In the genomic region with DNA sequence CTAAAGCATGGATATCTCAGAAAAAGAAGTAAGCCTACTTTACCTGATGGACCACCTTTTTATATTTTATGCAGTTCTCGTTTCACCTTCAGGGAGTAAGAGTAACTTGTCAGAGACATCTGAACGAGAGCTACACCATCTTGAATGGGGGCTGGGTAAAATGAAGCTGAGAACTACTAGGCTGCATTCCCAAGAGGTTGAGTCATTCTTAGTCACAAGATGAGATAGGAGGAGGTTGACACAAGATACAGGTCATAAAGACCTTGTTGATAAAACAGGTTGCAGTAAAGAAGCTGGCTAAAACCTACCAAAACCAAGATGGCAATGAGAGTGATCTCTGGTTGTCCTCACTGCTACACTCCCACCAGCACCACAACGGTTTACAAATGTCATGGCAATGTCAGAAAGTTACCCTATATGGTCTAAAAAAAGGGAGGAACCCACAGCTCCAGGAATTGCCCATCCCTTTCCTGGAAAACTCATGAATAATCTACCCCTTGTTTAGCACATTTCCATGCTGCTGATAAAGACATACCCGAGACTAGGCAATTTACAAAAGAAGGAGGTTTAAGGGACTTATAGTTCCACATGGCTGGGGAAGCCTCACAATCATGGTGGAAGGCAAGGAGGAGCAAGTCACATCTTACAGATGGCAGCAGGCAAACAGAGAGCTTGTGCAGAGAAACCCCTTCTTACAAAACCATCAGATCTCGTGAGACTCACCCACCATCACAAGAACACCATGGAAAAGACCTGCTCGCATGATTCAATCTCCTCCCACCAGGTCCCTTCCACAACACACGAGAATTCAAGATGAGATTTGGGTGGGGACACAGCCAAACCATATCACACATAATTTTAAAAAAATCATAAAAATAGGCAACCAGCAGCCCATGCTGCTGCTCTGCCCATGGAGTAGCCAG, we compare ENCODE assay signal across 1 cellular context.
TF ChIP-seq lines count a peak whose summit lies in the region.

No MANE protein-coding gene starts in this region.

TF ChIP-seq in K562, 482 proteins besides CTCF, POLR2A, EP300 and RAD21 (continued from another document and continues in another):
- TF ChIP-seq WHSC1 (IDR thresholded peaks at IDR 0.05; ENCODE audit: low read length): no peak
- TF ChIP-seq SNRNP70 (optimal IDR thresholded peaks at IDR 0.05; ENCODE audit: low read depth, low read length): no peak
- no peak for TF ChIP-seq SRSF1 (IDR thresholded peaks at IDR 0.05; ENCODE audit: low read depth, low read length)
- TF ChIP-seq, protein P1, sequence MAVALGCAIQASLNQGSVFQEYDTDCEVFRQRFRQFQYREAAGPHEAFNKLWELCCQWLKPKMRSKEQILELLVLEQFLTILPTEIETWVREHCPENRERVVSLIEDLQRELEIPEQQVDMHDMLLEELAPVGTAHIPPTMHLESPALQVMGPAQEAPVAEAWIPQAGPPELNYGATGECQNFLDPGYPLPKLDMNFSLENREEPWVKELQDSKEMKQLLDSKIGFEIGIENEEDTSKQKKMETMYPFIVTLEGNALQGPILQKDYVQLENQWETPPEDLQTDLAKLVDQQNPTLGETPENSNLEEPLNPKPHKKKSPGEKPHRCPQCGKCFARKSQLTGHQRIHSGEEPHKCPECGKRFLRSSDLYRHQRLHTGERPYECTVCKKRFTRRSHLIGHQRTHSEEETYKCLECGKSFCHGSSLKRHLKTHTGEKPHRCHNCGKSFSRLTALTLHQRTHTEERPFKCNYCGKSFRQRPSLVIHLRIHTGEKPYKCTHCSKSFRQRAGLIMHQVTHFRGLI (CRISPR knock-in tag; IDR thresholded peaks at IDR 0.05): peak; percentile 90
- peak; percentile 99 for TF ChIP-seq ZNF175 (CRISPR knock-in tag; IDR thresholded peaks at IDR 0.05; ENCODE audit: low read depth)
- TF ChIP-seq, protein P2, sequence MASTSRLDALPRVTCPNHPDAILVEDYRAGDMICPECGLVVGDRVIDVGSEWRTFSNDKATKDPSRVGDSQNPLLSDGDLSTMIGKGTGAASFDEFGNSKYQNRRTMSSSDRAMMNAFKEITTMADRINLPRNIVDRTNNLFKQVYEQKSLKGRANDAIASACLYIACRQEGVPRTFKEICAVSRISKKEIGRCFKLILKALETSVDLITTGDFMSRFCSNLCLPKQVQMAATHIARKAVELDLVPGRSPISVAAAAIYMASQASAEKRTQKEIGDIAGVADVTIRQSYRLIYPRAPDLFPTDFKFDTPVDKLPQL (IDR thresholded peaks at IDR 0.05; ENCODE audit: extremely low read depth, insufficient read length): no peak
- no peak for TF ChIP-seq TSC22D4 (tag; IDR thresholded peaks at IDR 0.05)
- TF ChIP-seq CBFA2T2 (conservative IDR thresholded peaks at IDR 0.05): no peak
- TF ChIP-seq, protein P3, sequence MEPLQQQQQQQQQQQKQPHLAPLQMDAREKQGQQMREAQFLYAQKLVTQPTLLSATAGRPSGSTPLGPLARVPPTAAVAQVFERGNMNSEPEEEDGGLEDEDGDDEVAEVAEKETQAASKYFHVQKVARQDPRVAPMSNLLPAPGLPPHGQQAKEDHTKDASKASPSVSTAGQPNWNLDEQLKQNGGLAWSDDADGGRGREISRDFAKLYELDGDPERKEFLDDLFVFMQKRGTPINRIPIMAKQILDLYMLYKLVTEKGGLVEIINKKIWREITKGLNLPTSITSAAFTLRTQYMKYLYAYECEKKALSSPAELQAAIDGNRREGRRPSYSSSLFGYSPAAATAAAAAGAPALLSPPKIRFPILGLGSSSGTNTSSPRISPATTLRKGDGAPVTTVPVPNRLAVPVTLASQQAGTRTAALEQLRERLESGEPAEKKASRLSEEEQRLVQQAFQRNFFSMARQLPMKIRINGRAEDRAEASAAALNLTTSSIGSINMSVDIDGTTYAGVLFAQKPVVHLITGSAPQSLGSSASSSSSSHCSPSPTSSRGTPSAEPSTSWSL (CRISPR knock-in tag; IDR thresholded peaks at IDR 0.05; ENCODE audit: borderline replicate concordance): 0 out of 2 replicates have a peak, but pooled peaks have one; percentile 65
- TF ChIP-seq, protein P4, sequence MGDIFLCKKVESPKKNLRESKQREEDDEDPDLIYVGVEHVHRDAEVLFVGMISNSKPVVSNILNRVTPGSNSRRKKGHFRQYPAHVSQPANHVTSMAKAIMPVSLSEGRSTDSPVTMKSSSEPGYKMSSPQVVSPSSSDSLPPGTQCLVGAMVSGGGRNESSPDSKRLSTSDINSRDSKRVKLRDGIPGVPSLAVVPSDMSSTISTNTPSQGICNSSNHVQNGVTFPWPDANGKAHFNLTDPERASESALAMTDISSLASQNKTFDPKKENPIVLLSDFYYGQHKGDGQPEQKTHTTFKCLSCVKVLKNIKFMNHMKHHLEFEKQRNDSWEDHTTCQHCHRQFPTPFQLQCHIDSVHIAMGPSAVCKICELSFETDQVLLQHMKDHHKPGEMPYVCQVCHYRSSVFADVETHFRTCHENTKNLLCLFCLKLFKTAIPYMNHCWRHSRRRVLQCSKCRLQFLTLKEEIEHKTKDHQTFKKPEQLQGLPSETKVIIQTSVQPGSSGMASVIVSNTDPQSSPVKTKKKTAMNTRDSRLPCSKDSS (IDR thresholded peaks at IDR 0.05; ENCODE audit: low read depth, partially characterized antibody): no peak
- TF ChIP-seq PML (IDR thresholded peaks at IDR 0.05; ENCODE audit: low read length): no peak
- TF ChIP-seq, protein P5, sequence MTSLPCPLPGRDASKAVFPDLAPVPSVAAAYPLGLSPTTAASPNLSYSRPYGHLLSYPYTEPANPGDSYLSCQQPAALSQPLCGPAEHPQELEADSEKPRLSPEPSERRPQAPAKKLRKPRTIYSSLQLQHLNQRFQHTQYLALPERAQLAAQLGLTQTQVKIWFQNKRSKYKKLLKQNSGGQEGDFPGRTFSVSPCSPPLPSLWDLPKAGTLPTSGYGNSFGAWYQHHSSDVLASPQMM (CRISPR knock-in tag; IDR thresholded peaks at IDR 0.05): no peak
- peak; percentile 91 for TF ChIP-seq PTRF (tag; IDR thresholded peaks at IDR 0.05)
- no peak for TF ChIP-seq ZZZ3 (IDR thresholded peaks at IDR 0.05)
- peak; percentile 92 for TF ChIP-seq ZNF212 (CRISPR knock-in tag; IDR thresholded peaks at IDR 0.05)
- TF ChIP-seq, protein P6, sequence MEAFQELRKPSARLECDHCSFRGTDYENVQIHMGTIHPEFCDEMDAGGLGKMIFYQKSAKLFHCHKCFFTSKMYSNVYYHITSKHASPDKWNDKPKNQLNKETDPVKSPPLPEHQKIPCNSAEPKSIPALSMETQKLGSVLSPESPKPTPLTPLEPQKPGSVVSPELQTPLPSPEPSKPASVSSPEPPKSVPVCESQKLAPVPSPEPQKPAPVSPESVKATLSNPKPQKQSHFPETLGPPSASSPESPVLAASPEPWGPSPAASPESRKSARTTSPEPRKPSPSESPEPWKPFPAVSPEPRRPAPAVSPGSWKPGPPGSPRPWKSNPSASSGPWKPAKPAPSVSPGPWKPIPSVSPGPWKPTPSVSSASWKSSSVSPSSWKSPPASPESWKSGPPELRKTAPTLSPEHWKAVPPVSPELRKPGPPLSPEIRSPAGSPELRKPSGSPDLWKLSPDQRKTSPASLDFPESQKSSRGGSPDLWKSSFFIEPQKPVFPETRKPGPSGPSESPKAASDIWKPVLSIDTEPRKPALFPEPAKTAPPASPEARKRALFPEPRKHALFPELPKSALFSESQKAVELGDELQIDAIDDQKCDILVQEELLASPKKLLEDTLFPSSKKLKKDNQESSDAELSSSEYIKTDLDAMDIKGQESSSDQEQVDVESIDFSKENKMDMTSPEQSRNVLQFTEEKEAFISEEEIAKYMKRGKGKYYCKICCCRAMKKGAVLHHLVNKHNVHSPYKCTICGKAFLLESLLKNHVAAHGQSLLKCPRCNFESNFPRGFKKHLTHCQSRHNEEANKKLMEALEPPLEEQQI (IDR thresholded peaks at IDR 0.05): no peak; the same call in 1 of the 2 replicates
- TF ChIP-seq SMAD1 (IDR thresholded peaks at IDR 0.05; ENCODE audit: low read depth, low read length, partially characterized antibody): no peak
- TF ChIP-seq MAZ (CRISPR knock-in tag; conservative IDR thresholded peaks at IDR 0.05 in 1 of 2, IDR thresholded peaks at IDR 0.05 in 1 of 2): peak in 1 of 2 experiments; percentile 74; a peak in 2 of 4 replicates
- peak; percentile 92 for TF ChIP-seq HSF4 (CRISPR knock-in tag; IDR thresholded peaks at IDR 0.05; ENCODE audit: borderline replicate concordance)
- TF ChIP-seq FOXP1 (CRISPR knock-in tag; IDR thresholded peaks at IDR 0.05): no peak
- no peak for TF ChIP-seq YBX1 (IDR thresholded peaks at IDR 0.05)
- TF ChIP-seq, protein P7, sequence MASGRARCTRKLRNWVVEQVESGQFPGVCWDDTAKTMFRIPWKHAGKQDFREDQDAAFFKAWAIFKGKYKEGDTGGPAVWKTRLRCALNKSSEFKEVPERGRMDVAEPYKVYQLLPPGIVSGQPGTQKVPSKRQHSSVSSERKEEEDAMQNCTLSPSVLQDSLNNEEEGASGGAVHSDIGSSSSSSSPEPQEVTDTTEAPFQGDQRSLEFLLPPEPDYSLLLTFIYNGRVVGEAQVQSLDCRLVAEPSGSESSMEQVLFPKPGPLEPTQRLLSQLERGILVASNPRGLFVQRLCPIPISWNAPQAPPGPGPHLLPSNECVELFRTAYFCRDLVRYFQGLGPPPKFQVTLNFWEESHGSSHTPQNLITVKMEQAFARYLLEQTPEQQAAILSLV (tag; IDR thresholded peaks at IDR 0.05): peak; percentile 97
- no peak for TF ChIP-seq ZNF263 (CRISPR knock-in tag; IDR thresholded peaks at IDR 0.05; ENCODE audit: borderline replicate concordance)
- TF ChIP-seq, protein P8, sequence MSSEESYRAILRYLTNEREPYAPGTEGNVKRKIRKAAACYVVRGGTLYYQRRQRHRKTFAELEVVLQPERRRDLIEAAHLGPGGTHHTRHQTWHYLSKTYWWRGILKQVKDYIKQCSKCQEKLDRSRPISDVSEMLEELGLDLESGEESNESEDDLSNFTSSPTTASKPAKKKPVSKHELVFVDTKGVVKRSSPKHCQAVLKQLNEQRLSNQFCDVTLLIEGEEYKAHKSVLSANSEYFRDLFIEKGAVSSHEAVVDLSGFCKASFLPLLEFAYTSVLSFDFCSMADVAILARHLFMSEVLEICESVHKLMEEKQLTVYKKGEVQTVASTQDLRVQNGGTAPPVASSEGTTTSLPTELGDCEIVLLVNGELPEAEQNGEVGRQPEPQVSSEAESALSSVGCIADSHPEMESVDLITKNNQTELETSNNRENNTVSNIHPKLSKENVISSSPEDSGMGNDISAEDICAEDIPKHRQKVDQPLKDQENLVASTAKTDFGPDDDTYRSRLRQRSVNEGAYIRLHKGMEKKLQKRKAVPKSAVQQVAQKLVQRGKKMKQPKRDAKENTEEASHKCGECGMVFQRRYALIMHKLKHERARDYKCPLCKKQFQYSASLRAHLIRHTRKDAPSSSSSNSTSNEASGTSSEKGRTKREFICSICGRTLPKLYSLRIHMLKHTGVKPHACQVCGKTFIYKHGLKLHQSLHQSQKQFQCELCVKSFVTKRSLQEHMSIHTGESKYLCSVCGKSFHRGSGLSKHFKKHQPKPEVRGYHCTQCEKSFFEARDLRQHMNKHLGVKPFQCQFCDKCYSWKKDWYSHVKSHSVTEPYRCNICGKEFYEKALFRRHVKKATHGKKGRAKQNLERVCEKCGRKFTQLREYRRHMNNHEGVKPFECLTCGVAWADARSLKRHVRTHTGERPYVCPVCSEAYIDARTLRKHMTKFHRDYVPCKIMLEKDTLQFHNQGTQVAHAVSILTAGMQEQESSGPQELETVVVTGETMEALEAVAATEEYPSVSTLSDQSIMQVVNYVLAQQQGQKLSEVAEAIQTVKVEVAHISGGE (CRISPR knock-in tag; IDR thresholded peaks at IDR 0.05): peak in 1 of 3 experiments; percentile 85; a peak in 2 of 6 replicates
- TF ChIP-seq CEBPB (tag; IDR thresholded peaks at IDR 0.05): 0 out of 2 replicates have a peak, but pooled peaks have one; percentile 13
- TF ChIP-seq ZNF583 (CRISPR knock-in tag; IDR thresholded peaks at IDR 0.05): peak; percentile 97
- TF ChIP-seq, protein P9, sequence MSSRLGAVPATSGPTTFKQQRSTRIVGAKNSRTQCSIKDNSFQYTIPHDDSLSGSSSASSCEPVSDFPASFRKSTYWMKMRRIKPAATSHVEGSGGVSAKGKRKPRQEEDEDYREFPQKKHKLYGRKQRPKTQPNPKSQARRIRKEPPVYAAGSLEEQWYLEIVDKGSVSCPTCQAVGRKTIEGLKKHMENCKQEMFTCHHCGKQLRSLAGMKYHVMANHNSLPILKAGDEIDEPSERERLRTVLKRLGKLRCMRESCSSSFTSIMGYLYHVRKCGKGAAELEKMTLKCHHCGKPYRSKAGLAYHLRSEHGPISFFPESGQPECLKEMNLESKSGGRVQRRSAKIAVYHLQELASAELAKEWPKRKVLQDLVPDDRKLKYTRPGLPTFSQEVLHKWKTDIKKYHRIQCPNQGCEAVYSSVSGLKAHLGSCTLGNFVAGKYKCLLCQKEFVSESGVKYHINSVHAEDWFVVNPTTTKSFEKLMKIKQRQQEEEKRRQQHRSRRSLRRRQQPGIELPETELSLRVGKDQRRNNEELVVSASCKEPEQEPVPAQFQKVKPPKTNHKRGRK (tag; IDR thresholded peaks at IDR 0.05): no peak
- peak; percentile 96 for TF ChIP-seq FOSL1 (tag; conservative IDR thresholded peaks at IDR 0.05)
- no peak for TF ChIP-seq KHSRP (IDR thresholded peaks at IDR 0.05)
- TF ChIP-seq HEY1 (CRISPR knock-in tag; IDR thresholded peaks at IDR 0.05; ENCODE audit: borderline replicate concordance): no peak
- TF ChIP-seq NELFE (IDR thresholded peaks at IDR 0.05; ENCODE audit: insufficient read depth, insufficient read length): no peak
- TF ChIP-seq FOXJ2 (tag; IDR thresholded peaks at IDR 0.05): no peak
- TF ChIP-seq ZNF121 (CRISPR knock-in tag; conservative IDR thresholded peaks at IDR 0.05): no peak
- no peak for TF ChIP-seq CBX3 (IDR thresholded peaks at IDR 0.05; ENCODE audit: borderline replicate concordance in 1 of 2, low read length in 2 of 2)
- TF ChIP-seq, protein P10, sequence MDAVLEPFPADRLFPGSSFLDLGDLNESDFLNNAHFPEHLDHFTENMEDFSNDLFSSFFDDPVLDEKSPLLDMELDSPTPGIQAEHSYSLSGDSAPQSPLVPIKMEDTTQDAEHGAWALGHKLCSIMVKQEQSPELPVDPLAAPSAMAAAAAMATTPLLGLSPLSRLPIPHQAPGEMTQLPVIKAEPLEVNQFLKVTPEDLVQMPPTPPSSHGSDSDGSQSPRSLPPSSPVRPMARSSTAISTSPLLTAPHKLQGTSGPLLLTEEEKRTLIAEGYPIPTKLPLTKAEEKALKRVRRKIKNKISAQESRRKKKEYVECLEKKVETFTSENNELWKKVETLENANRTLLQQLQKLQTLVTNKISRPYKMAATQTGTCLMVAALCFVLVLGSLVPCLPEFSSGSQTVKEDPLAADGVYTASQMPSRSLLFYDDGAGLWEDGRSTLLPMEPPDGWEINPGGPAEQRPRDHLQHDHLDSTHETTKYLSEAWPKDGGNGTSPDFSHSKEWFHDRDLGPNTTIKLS (IDR thresholded peaks at IDR 0.05; ENCODE audit: borderline replicate concordance, low read depth): no peak
- peak; percentile 92 for TF ChIP-seq MECOM (CRISPR knock-in tag; IDR thresholded peaks at IDR 0.05)
- TF ChIP-seq ZNF436 (CRISPR knock-in tag; IDR thresholded peaks at IDR 0.05): no peak
- no peak for TF ChIP-seq RBM34 (IDR thresholded peaks at IDR 0.05; ENCODE audit: borderline replicate concordance, insufficient read depth, low read length)
- no peak for TF ChIP-seq ZKSCAN3 (CRISPR knock-in tag; IDR thresholded peaks at IDR 0.05)
- TF ChIP-seq CBX2 (IDR thresholded peaks at IDR 0.05; ENCODE audit: insufficient read depth, low read length, poor library complexity, severe bottlenecking): no peak
- TF ChIP-seq FOXA3 (CRISPR knock-in tag; conservative IDR thresholded peaks at IDR 0.05 in 1 of 2, IDR thresholded peaks at IDR 0.05 in 1 of 2): peak in 1 of 2 experiments; percentile 52; a peak in 2 of 4 replicates
- TF ChIP-seq LEF1 (IDR thresholded peaks at IDR 0.05): no peak; the same call in 1 of the 2 replicates
- TF ChIP-seq EHMT2 (IDR thresholded peaks at IDR 0.05): no peak; the same call in 1 of the 2 replicates
- no peak for TF ChIP-seq RBM14 (IDR thresholded peaks at IDR 0.05; ENCODE audit: borderline replicate concordance, insufficient read depth, low read depth, low read length)
- no peak for TF ChIP-seq GATAD2A (IDR thresholded peaks at IDR 0.05)
- no peak for TF ChIP-seq ZNF12 (CRISPR knock-in tag; IDR thresholded peaks at IDR 0.05)
- peak; percentile 89; the same call in 1 of the 2 replicates for TF ChIP-seq ZNF445 (CRISPR knock-in tag; IDR thresholded peaks at IDR 0.05; ENCODE audit: low read depth)
